Comparison of ENCODE assay signal across 15 cellular contexts in the genomic region with DNA sequence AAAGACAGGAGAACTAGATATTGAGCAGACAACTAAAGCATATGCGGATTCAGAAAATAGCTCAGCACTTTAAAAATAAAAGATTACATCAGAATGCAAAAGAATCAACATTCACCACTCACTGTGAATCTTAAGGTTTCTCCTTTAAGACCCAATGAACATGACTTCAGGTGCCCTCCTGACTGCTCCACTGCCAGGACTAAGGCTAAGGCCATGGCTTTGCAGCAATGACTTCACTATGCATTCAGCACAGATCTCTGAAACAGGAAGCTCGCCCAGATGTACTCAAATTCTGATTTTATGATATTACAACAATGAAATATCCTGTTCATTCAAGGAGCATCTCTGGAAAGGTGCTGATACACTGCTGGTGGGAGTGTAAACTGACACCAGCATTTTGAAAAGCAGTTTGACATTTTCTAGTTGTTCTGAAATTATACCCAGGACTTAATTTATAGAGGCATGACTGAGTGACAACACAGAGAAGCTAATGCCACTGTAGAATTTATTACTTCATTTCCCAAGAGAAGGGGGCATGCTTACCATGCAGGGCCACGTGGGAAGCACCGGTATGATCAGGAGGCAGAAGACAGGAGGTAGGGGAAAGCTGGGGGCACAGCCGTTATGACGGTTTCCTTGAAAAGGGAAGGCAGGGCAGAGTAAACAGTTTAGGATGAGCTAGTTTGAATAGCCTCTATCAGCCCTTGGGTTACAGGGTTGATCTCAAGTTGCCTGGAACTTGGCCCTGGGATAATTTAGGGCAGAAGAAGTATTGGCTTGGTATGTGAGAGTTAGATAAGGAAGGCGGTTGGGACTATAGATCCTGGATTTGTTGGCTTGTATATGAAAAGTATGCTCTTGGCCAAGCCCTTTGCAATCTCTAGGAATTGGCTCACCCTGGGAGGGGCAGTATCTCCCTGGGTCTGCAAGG.
"Had no signal": no experiment of that assay in that cellular context is flagged by ENCODE, and none has a peak within 500 bp of the region (broad histone marks: within the 10 kb centered on the region; RNA-seq: fewer than 3 reads in every experiment).

No MANE protein-coding gene starts in this region.

- H3K36me3 Mint-ChIP-seq: activated CD4-positive, alpha-beta memory T cell treated with anti-CD3 and anti-CD28 coated beads for 36 hours; stimulated activated effector memory CD8-positive, alpha-beta T cell treated with anti-CD3 and anti-CD28 coated beads, Interleukin-12 subunit alpha, Interleukin-12 subunit beta, amount 100 ng/mL, for 72 hours had no signal

- ATAC-seq: gastroesophageal sphincter; left ventricle myocardium superior; pancreas; stimulated activated effector memory CD8-positive, alpha-beta T cell treated with anti-CD3 and anti-CD28 coated beads, Interleukin-12 subunit alpha, Interleukin-12 subunit beta, amount 100 ng/mL, for 72 hours had no signal

- H3K4me3 ChIP-seq: ascending aorta, gastroesophageal sphincter, pancreas, skin epidermis, thyroid gland, uterus had no signal

- DNase-seq: activated CD4-positive, alpha-beta memory T cell treated with anti-CD3 and anti-CD28 coated beads for 36 hours; activated CD4-positive, alpha-beta T cell treated with anti-CD3 and anti-CD28 coated beads for 1 hour; activated gamma-delta T cell; activated T-cell treated with anti-CD3 and anti-CD28 coated beads, Interleukin-2, amount 50 U/mL, for 48 hours; left ventricle myocardium superior; pancreas; T-helper 2 cell; thyroid gland; uterus had no signal

- H3K9me3 ChIP-seq: ascending aorta, gastroesophageal sphincter, pancreas, thyroid gland, uterus had no signal

- H3K27ac ChIP-seq: ascending aorta, gastroesophageal sphincter, pancreas, skin epidermis, thyroid gland, uterus had no signal

- H3K27ac Mint-ChIP-seq: activated CD4-positive, alpha-beta memory T cell treated with anti-CD3 and anti-CD28 coated beads for 36 hours; stimulated activated effector memory CD8-positive, alpha-beta T cell treated with anti-CD3 and anti-CD28 coated beads, Interleukin-12 subunit alpha, Interleukin-12 subunit beta, amount 100 ng/mL, for 72 hours had no signal

- H3K4me3 Mint-ChIP-seq: activated CD4-positive, alpha-beta memory T cell treated with anti-CD3 and anti-CD28 coated beads for 36 hours; stimulated activated effector memory CD8-positive, alpha-beta T cell treated with anti-CD3 and anti-CD28 coated beads, Interleukin-12 subunit alpha, Interleukin-12 subunit beta, amount 100 ng/mL, for 72 hours had no signal

- H3K9me3 Mint-ChIP-seq: activated CD4-positive, alpha-beta memory T cell treated with anti-CD3 and anti-CD28 coated beads for 36 hours; stimulated activated effector memory CD8-positive, alpha-beta T cell treated with anti-CD3 and anti-CD28 coated beads, Interleukin-12 subunit alpha, Interleukin-12 subunit beta, amount 100 ng/mL, for 72 hours had no signal

- H3K36me3 ChIP-seq: ascending aorta, gastroesophageal sphincter, pancreas, thyroid gland, uterus had no signal

- H3K4me1 ChIP-seq: ascending aorta, pancreas, uterus had no signal

- H3K27me3 ChIP-seq: ascending aorta, gastroesophageal sphincter, pancreas, thyroid gland, uterus had no signal

- H3K4me1 Mint-ChIP-seq: stimulated activated effector memory CD8-positive, alpha-beta T cell treated with anti-CD3 and anti-CD28 coated beads, Interleukin-12 subunit alpha, Interleukin-12 subunit beta, amount 100 ng/mL, for 72 hours had no signal

- FAIRE-seq: colon, keratinocyte, pancreas had no signal
